ENCODE assay signal across 1 cellular context in the genomic region with DNA sequence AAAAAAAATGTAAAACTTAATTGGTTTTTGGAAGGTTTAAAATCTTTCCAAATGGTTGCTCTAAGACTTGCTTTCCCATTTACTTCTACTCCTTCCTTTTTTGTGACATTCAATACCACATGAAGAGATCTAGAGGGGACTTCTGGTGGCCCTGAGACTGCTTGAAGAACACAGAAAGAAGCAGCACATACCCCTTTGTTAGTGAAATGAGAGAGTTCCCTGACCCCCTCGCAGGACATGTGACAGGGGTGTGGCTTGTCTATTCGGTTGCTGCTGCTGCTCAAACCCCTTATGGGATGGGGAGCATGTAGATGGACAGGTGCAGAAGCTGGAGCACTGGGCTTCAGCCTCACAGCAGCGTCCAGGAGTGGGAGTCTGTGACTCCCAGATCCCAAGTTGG.
TF ChIP-seq lines count a peak whose summit lies in the region.

No MANE protein-coding gene starts in this region.

TF ChIP-seq in GM23338, 12 proteins besides CTCF, POLR2A, EP300 and RAD21 (continued from another document):
- no peak for TF ChIP-seq ZNF462 (CRISPR knock-in tag; IDR thresholded peaks at IDR 0.05)
- TF ChIP-seq NANOG (IDR thresholded peaks at IDR 0.05; ENCODE audit: borderline replicate concordance) = no peak
- no peak for TF ChIP-seq STAT1 (IDR thresholded peaks at IDR 0.05; ENCODE audit: unreplicated experiment)
- TF ChIP-seq ZNF114 (CRISPR knock-in tag; IDR thresholded peaks at IDR 0.05) = no peak
